Comparison of ENCODE assay signal across 8 cellular contexts in genomic region chr12:57240926-57241555, GRCh38. TPM values are rescaled to one million over a fixed set of nuclear protein-coding genes. Genes with fewer than 3 reads are reported as not detected.
DNase-seq lines count a peak whose midpoint lies in the region; ATAC-seq and TF ChIP-seq lines count a peak whose summit lies in the region.

No MANE protein-coding gene starts in this region.

- H3K4me3 ChIP-seq in foreskin fibroblast (ENCODE audit: low read depth in 1 of 2, low read length in 2 of 2): peak overlapping the region; percentile 56 to 62
- H3K4me3 ChIP-seq in suprapubic skin: peak overlapping the region; percentile 56

- TF ChIP-seq POLR2A in suprapubic skin (IDR thresholded peaks at IDR 0.05): no peak

- H3K27me3 ChIP-seq in suprapubic skin: peaks cover 66% of the 10 kb centered on the region

- no peak for TF ChIP-seq EP300 in suprapubic skin (IDR thresholded peaks at IDR 0.05)

- WGBS in suprapubic skin: 19% methylated on average over 17 of the region's 30 CpGs

- peak overlapping the region; percentile 87 for H3K27ac ChIP-seq in VCaP
- no peak overlapping the region for H3K27ac ChIP-seq in suprapubic skin

- peaks cover 80% of the 10 kb centered on the region for H3K4me1 ChIP-seq in suprapubic skin

- no peaks in the 10 kb centered on the region for H3K9me3 ChIP-seq in suprapubic skin

- H3K36me3 ChIP-seq in suprapubic skin: no peaks in the 10 kb centered on the region

- no peak for ATAC-seq in GM21717 (IDR thresholded peaks at IDR 0.05; ENCODE audit: unreplicated experiment)

- TF ChIP-seq CTCF in GM20000 (IDR thresholded peaks at IDR 0.05; ENCODE audit: extremely low read depth, missing control alignments) (no peak), VCaP (conservative IDR thresholded peaks at IDR 0.05) (0 out of 2 replicates have a peak, but pooled peaks have one; percentile 5), foreskin fibroblast (IDR thresholded peaks at IDR 0.05; ENCODE audit: low read depth, low read length) (no peak), suprapubic skin (IDR thresholded peaks at IDR 0.05) (no peak)

- DNase-seq in AG08396 (ENCODE audit: low spot score) (peak; percentile 50), GM20000 (ENCODE audit: low spot score) (peak; percentile 44), foreskin fibroblast (peak in 1 of 2 donors; percentile 61), suprapubic skin (ENCODE audit: low spot score in 2 of 2) (peak in 1 of 2 donors; percentile 70), NCI-H2227 (lab: John Stamatoyannopoulos, UW; ENCODE audit: unreplicated experiment) (no peak), cortex of kidney (lab: John Stamatoyannopoulos, UW) (no peak)

RNA-seq across cellular contexts. Expression of gene STAC3, which starts 9.9 kb away (rescaled TPM):
- total RNA-seq in suprapubic skin: 1 to 10 TPM; 1.7 to 3.0 (median 2.1) TPM

RNA-seq across cellular contexts. Expression of gene SHMT2, which starts 11.5 kb away (rescaled TPM):
- total RNA-seq in suprapubic skin: 10 to 100 TPM; 53.5 to 87.2 (median 70.3) TPM

RNA-seq across cellular contexts. Expression of gene NXPH4, which starts 24.4 kb away (rescaled TPM):
- 10 to 100 TPM in 3 of 4 donors, 1 to 10 TPM in 1; 7.1 to 26.0 (median 18.3) TPM for total RNA-seq in suprapubic skin

Comparison
In these comparisons a context has a peak if more than half of its experiments do, and no peak if none do; other contexts are left out.
1. DNase-seq: peak in AG08396 (single experiment) and GM20000 (single experiment); none in NCI-H2227 (single experiment) and cortex of kidney (single experiment).